ENCODE assay signal across 1 cellular context in the genomic region with DNA sequence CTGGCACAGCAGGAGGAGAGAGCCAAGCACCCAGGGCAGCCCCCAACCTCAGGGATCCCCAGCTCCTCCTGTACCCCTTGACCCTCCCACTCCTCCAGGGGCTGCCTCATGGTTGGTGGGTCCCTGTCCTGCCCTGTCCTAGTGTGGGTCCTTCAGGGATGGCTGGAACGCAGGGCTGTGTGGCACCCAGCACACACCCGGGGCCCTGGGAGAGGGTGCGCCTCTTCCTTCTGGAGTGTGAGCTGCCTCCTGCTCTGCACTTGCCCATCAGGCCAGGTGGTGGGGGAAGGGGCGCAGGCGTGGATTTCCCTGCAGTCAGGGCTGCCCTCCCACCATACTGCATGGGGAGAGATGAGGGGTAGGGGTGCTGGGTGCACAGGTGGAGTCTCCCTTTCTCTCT.
A peak's percentile ranks its signal among the peaks of the same experiment; 100 is the strongest.
TF ChIP-seq lines count a peak whose summit lies in the region.

No MANE protein-coding gene starts in this region.

TF ChIP-seq in HepG2, 621 proteins besides CTCF, POLR2A, EP300 and RAD21:
- TF ChIP-seq HIVEP1 (CRISPR knock-in tag; IDR thresholded peaks at IDR 0.05) (peak; percentile 53; the same call in 1 of the 2 replicates), ATF7-NPFF (CRISPR knock-in tag; IDR thresholded peaks at IDR 0.05; ENCODE audit: low read depth) (0 out of 2 replicates have a peak, but pooled peaks have one; percentile 9)
- TF ChIP-seq, protein P1, sequence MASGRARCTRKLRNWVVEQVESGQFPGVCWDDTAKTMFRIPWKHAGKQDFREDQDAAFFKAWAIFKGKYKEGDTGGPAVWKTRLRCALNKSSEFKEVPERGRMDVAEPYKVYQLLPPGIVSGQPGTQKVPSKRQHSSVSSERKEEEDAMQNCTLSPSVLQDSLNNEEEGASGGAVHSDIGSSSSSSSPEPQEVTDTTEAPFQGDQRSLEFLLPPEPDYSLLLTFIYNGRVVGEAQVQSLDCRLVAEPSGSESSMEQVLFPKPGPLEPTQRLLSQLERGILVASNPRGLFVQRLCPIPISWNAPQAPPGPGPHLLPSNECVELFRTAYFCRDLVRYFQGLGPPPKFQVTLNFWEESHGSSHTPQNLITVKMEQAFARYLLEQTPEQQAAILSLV (CRISPR knock-in tag; IDR thresholded peaks at IDR 0.05; ENCODE audit: borderline replicate concordance), result no peak
TF ChIP-seq in HepG2: peak in this region for 2.
